In the genomic region with DNA sequence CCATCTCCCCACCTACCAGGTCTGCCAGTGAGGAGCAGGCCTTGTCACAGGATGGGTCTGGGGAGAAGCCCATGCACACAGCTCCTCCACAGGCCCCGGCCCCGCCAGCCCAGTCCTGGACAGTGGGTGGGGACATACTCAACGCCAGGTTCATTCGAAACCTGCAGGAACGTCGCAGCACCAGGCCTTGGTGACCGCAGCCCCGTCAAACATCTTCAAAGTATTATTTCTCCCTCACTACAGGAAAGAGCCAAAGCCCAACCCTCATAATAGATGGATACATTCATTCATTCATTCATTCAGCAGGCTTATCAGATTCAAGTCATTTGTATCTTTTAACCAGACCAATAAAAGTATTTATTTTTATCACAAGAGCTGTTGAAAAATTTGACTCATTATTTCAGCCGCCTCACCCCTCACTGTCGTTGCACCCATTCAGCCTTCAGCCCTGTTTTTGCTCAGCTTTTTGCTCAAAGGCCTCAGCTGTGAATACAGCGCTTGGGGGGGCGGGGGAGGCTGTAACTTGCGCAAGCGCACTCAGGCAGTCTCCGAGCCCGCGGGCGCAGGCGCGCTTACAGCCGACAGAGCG, we compare ENCODE assay signal across 1 cellular context.
A peak's percentile ranks its signal among the peaks of the same experiment; 100 is the strongest.
TF ChIP-seq lines count a peak whose summit lies in the region.

No MANE protein-coding gene starts in this region.

TF ChIP-seq in K562, 482 proteins besides CTCF, POLR2A, EP300 and RAD21 (continues in another document):
- TF ChIP-seq PHB2 (IDR thresholded peaks at IDR 0.05; ENCODE audit: low read depth) = no peak
- peak; percentile 85 for TF ChIP-seq CEBPB (tag; IDR thresholded peaks at IDR 0.05)
- TF ChIP-seq U2AF1 (optimal IDR thresholded peaks at IDR 0.05; ENCODE audit: low read depth, low read length) = no peak
- TF ChIP-seq ZNF347 (CRISPR knock-in tag; IDR thresholded peaks at IDR 0.05; ENCODE audit: low read depth) = no peak
- no peak for TF ChIP-seq MYBL2 (IDR thresholded peaks at IDR 0.05; ENCODE audit: low read depth)
- no peak for TF ChIP-seq MYBL2 (CRISPR knock-in tag; IDR thresholded peaks at IDR 0.05; ENCODE audit: borderline replicate concordance)
- TF ChIP-seq PHF21A (IDR thresholded peaks at IDR 0.05; ENCODE audit: borderline replicate concordance, low read depth) = no peak
- TF ChIP-seq, protein P1, sequence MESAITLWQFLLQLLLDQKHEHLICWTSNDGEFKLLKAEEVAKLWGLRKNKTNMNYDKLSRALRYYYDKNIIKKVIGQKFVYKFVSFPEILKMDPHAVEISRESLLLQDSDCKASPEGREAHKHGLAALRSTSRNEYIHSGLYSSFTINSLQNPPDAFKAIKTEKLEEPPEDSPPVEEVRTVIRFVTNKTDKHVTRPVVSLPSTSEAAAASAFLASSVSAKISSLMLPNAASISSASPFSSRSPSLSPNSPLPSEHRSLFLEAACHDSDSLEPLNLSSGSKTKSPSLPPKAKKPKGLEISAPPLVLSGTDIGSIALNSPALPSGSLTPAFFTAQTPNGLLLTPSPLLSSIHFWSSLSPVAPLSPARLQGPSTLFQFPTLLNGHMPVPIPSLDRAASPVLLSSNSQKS (CRISPR knock-in tag; IDR thresholded peaks at IDR 0.05) = no peak
- no peak for TF ChIP-seq TEAD4 (IDR thresholded peaks at IDR 0.05; ENCODE audit: low read length)
- no peak for TF ChIP-seq TEAD4 (CRISPR knock-in tag; IDR thresholded peaks at IDR 0.05; ENCODE audit: borderline replicate concordance)
- TF ChIP-seq CREB1 (IDR thresholded peaks at IDR 0.05) = no peak
- TF ChIP-seq CREB1 (CRISPR knock-in tag; IDR thresholded peaks at IDR 0.05) = no peak
- TF ChIP-seq PURB (CRISPR knock-in tag; IDR thresholded peaks at IDR 0.05; ENCODE audit: low read depth) = no peak
- TF ChIP-seq, protein P2, sequence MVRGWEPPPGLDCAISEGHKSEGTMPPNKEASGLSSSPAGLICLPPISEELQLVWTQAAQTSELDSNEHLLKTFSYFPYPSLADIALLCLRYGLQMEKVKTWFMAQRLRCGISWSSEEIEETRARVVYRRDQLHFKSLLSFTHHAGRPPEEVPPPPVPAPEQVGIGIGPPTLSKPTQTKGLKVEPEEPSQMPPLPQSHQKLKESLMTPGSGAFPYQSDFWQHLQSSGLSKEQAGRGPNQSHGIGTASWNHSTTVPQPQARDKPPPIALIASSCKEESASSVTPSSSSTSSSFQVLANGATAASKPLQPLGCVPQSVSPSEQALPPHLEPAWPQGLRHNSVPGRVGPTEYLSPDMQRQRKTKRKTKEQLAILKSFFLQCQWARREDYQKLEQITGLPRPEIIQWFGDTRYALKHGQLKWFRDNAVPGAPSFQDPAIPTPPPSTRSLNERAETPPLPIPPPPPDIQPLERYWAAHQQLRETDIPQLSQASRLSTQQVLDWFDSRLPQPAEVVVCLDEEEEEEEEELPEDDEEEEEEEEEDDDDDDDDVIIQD (CRISPR knock-in tag; IDR thresholded peaks at IDR 0.05) = no peak
- TF ChIP-seq ILF3 (IDR thresholded peaks at IDR 0.05; ENCODE audit: borderline replicate concordance) = peak; percentile 26; the same call in 1 of the 2 replicates
- no peak for TF ChIP-seq DMBX1 (CRISPR knock-in tag; IDR thresholded peaks at IDR 0.05; ENCODE audit: borderline replicate concordance)
- TF ChIP-seq MAFF (IDR thresholded peaks at IDR 0.05; ENCODE audit: low read length) = no peak
- TF ChIP-seq ZNF76 (CRISPR knock-in tag; IDR thresholded peaks at IDR 0.05; ENCODE audit: borderline replicate concordance) = no peak
- no peak for TF ChIP-seq KLF10 (CRISPR knock-in tag; IDR thresholded peaks at IDR 0.05)
- no peak for TF ChIP-seq ETS2 (tag; IDR thresholded peaks at IDR 0.05; ENCODE audit: borderline replicate concordance, poor library complexity, severe bottlenecking)
- 0 out of 2 replicates have a peak, but pooled peaks have one; percentile 17 for TF ChIP-seq GABPB1 (CRISPR knock-in tag; IDR thresholded peaks at IDR 0.05)
- TF ChIP-seq FOXA3 (CRISPR knock-in tag; conservative IDR thresholded peaks at IDR 0.05 in 1 of 2, IDR thresholded peaks at IDR 0.05 in 1 of 2) = 0 out of 4 replicates have a peak, but pooled peaks of 1 of the 2 experiments have one; percentile 33
- no peak for TF ChIP-seq DNMT1 (IDR thresholded peaks at IDR 0.05)
- TF ChIP-seq SMARCB1 (IDR thresholded peaks at IDR 0.05; ENCODE audit: insufficient read length, low read depth) = no peak
- TF ChIP-seq JUND (IDR thresholded peaks at IDR 0.05; ENCODE audit: borderline replicate concordance, low read depth, low read length) = no peak
- TF ChIP-seq JUND (tag; IDR thresholded peaks at IDR 0.05; ENCODE audit: borderline replicate concordance, low read depth, low read length) = no peak
- TF ChIP-seq FOSL1 (tag; conservative IDR thresholded peaks at IDR 0.05) = no peak
- TF ChIP-seq MCM5 (IDR thresholded peaks at IDR 0.05; ENCODE audit: low read depth) = no peak
- no peak for TF ChIP-seq SNIP1 (IDR thresholded peaks at IDR 0.05; ENCODE audit: low read depth)
- no peak for TF ChIP-seq NFIX (CRISPR knock-in tag; IDR thresholded peaks at IDR 0.05; ENCODE audit: low read depth)
- TF ChIP-seq, protein P3, sequence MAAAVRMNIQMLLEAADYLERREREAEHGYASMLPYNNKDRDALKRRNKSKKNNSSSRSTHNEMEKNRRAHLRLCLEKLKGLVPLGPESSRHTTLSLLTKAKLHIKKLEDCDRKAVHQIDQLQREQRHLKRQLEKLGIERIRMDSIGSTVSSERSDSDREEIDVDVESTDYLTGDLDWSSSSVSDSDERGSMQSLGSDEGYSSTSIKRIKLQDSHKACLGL (CRISPR knock-in tag; IDR thresholded peaks at IDR 0.05; ENCODE audit: borderline replicate concordance, poor library complexity, severe bottlenecking) = peak; percentile 16
- no peak for TF ChIP-seq SOX6 (IDR thresholded peaks at IDR 0.05)
- no peak for TF ChIP-seq PTBP1 (IDR thresholded peaks at IDR 0.05; ENCODE audit: low read depth, low read length)
- no peak for TF ChIP-seq ZKSCAN8 (CRISPR knock-in tag; IDR thresholded peaks at IDR 0.05)
- no peak for TF ChIP-seq IFI16 (CRISPR knock-in tag; IDR thresholded peaks at IDR 0.05)
- TF ChIP-seq HSF4 (CRISPR knock-in tag; IDR thresholded peaks at IDR 0.05; ENCODE audit: borderline replicate concordance) = no peak
- TF ChIP-seq TOE1 (IDR thresholded peaks at IDR 0.05; ENCODE audit: borderline replicate concordance) = no peak
- no peak for TF ChIP-seq TOE1 (CRISPR knock-in tag; IDR thresholded peaks at IDR 0.05; ENCODE audit: borderline replicate concordance, low read depth)
- no peak for TF ChIP-seq MAFG (tag; conservative IDR thresholded peaks at IDR 0.05)
- no peak for TF ChIP-seq TCF7 (IDR thresholded peaks at IDR 0.05; ENCODE audit: borderline replicate concordance)
- TF ChIP-seq, protein P4, sequence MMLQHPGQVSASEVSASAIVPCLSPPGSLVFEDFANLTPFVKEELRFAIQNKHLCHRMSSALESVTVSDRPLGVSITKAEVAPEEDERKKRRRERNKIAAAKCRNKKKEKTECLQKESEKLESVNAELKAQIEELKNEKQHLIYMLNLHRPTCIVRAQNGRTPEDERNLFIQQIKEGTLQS (IDR thresholded peaks at IDR 0.05) = no peak
- TF ChIP-seq, protein P4 (CRISPR knock-in tag; conservative IDR thresholded peaks at IDR 0.05) = no peak
- TF ChIP-seq TGIF2 (CRISPR knock-in tag; IDR thresholded peaks at IDR 0.05) = no peak
- 0 out of 2 replicates have a peak, but pooled peaks have one; percentile 2 for TF ChIP-seq CXXC5 (CRISPR knock-in tag; IDR thresholded peaks at IDR 0.05)
- TF ChIP-seq, protein P5, sequence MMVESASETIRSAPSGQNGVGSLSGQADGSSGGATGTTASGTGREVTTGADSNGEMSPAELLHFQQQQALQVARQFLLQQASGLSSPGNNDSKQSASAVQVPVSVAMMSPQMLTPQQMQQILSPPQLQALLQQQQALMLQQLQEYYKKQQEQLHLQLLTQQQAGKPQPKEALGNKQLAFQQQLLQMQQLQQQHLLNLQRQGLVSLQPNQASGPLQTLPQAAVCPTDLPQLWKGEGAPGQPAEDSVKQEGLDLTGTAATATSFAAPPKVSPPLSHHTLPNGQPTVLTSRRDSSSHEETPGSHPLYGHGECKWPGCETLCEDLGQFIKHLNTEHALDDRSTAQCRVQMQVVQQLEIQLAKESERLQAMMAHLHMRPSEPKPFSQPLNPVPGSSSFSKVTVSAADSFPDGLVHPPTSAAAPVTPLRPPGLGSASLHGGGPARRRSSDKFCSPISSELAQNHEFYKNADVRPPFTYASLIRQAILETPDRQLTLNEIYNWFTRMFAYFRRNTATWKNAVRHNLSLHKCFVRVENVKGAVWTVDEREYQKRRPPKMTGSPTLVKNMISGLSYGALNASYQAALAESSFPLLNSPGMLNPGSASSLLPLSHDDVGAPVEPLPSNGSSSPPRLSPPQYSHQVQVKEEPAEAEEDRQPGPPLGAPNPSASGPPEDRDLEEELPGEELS (CRISPR knock-in tag; IDR thresholded peaks at IDR 0.05; ENCODE audit: borderline replicate concordance) = no peak
- no peak for TF ChIP-seq ZBTB43 (CRISPR knock-in tag; IDR thresholded peaks at IDR 0.05)
- no peak for TF ChIP-seq SUPT5H (IDR thresholded peaks at IDR 0.05)
- TF ChIP-seq MCM7 (IDR thresholded peaks at IDR 0.05) = no peak
- TF ChIP-seq, protein P6, sequence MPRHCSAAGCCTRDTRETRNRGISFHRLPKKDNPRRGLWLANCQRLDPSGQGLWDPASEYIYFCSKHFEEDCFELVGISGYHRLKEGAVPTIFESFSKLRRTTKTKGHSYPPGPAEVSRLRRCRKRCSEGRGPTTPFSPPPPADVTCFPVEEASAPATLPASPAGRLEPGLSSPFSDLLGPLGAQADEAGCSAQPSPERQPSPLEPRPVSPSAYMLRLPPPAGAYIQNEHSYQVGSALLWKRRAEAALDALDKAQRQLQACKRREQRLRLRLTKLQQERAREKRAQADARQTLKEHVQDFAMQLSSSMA (CRISPR knock-in tag; IDR thresholded peaks at IDR 0.05) = no peak
- no peak for TF ChIP-seq NCOA6 (IDR thresholded peaks at IDR 0.05)
- no peak for TF ChIP-seq PCBP2 (IDR thresholded peaks at IDR 0.05; ENCODE audit: low read depth, low read length, poor library complexity, severe bottlenecking)
- no peak for TF ChIP-seq ZNF133 (CRISPR knock-in tag; IDR thresholded peaks at IDR 0.05)
- TF ChIP-seq, protein P7, sequence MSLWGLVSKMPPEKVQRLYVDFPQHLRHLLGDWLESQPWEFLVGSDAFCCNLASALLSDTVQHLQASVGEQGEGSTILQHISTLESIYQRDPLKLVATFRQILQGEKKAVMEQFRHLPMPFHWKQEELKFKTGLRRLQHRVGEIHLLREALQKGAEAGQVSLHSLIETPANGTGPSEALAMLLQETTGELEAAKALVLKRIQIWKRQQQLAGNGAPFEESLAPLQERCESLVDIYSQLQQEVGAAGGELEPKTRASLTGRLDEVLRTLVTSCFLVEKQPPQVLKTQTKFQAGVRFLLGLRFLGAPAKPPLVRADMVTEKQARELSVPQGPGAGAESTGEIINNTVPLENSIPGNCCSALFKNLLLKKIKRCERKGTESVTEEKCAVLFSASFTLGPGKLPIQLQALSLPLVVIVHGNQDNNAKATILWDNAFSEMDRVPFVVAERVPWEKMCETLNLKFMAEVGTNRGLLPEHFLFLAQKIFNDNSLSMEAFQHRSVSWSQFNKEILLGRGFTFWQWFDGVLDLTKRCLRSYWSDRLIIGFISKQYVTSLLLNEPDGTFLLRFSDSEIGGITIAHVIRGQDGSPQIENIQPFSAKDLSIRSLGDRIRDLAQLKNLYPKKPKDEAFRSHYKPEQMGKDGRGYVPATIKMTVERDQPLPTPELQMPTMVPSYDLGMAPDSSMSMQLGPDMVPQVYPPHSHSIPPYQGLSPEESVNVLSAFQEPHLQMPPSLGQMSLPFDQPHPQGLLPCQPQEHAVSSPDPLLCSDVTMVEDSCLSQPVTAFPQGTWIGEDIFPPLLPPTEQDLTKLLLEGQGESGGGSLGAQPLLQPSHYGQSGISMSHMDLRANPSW (CRISPR knock-in tag; IDR thresholded peaks at IDR 0.05) = no peak
- TF ChIP-seq NR2C1 (IDR thresholded peaks at IDR 0.05) = no peak
- no peak for TF ChIP-seq NR2C1 (tag; IDR thresholded peaks at IDR 0.05)
- TF ChIP-seq MAZ (CRISPR knock-in tag; conservative IDR thresholded peaks at IDR 0.05 in 1 of 2, IDR thresholded peaks at IDR 0.05 in 1 of 2) = no peak
- no peak for TF ChIP-seq FOXJ2 (tag; IDR thresholded peaks at IDR 0.05)
- TF ChIP-seq NRF1 (conservative IDR thresholded peaks at IDR 0.05 in 1 of 2, IDR thresholded peaks at IDR 0.05 in 1 of 2) = peak; percentile 96 to 97
- TF ChIP-seq NR2F6 (CRISPR knock-in tag; IDR thresholded peaks at IDR 0.05) = no peak
- no peak for TF ChIP-seq ZNF280B (CRISPR knock-in tag; IDR thresholded peaks at IDR 0.05)
- TF ChIP-seq NCOA4 (IDR thresholded peaks at IDR 0.05; ENCODE audit: partially characterized antibody) = no peak
